17 cellular contexts compared by ENCODE assay signal in the genomic region with DNA sequence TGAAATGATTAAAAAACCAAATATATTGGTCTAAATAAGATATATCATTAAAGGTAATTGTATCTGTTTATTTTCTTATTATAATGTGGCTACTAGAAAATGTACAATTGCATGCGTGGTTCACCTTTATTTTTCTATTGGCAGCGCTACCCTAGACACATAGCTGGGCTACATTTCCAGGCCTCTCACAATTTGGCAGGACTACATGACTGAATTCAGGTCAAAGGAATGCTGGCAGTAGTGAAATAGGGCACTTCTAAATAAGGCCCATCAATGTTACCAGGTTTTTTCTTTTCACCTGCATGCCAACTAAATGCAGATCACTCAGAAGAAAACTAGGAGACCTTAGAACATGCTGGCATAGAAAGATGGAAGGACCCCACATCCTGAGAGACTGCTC.
DNase-seq lines count a peak whose midpoint lies in the region; ATAC-seq, FAIRE-seq and TF ChIP-seq lines count a peak whose summit lies in the region.
"Had no signal": no experiment of that assay in that cellular context is flagged by ENCODE, and none has a peak within 500 bp of the region (broad histone marks: within the 10 kb centered on the region; RNA-seq: fewer than 3 reads in every experiment).

No MANE protein-coding gene starts in this region.

- DNase-seq in Right ventricle myocardium superior = no peak
- no peak for DNase-seq in right atrium auricular region (ENCODE audit: low spot score)
- peak; percentile 14 for DNase-seq in astrocyte (ENCODE audit: low read depth)
- peak in 1 of 2 donors; percentile 12 for DNase-seq in heart right ventricle
- no peak for DNase-seq in thoracic aorta (ENCODE audit: low spot score)
- DNase-seq in activated CD4-positive, alpha-beta T cell treated with anti-CD3 and anti-CD28 coated beads, Interleukin-2, amount 50 U/mL, for 48 hours = no peak
- DNase-seq in MV-4-11 (lab: John Stamatoyannopoulos, UW) = no peak
- no peak for DNase-seq in esophagus squamous epithelium (lab: John Stamatoyannopoulos, UW)
- DNase-seq: 8988T; CD4-positive, alpha-beta memory T cell; DMS153; DMS79; GF-D8; GM23248 had no signal

- H3K27ac ChIP-seq in right atrium auricular region (no peak overlapping the region), astrocyte (ENCODE audit: low read depth, low read length) (no peak overlapping the region), heart right ventricle (no peak overlapping the region), thoracic aorta (no peak overlapping the region), esophagus squamous epithelium (no peak overlapping the region)
- H3K27ac ChIP-seq: BLaER1, GM23248 had no signal

- no peaks in the 10 kb centered on the region for H4K20me1 ChIP-seq in astrocyte (ENCODE audit: insufficient read depth, low read length)
- H4K20me1 ChIP-seq: BLaER1 had no signal

- TF ChIP-seq POLR2A in esophagus squamous epithelium (IDR thresholded peaks at IDR 0.05) = no peak

- no peaks in the 10 kb centered on the region for H3K36me3 Mint-ChIP-seq in astrocyte (ENCODE audit: low read depth, unreplicated experiment)
- H3K36me3 Mint-ChIP-seq: CD14-positive monocyte; CD4-positive, alpha-beta memory T cell had no signal

- no peak overlapping the region for H3K4me2 ChIP-seq in astrocyte (ENCODE audit: low read length)
- H3K4me2 ChIP-seq: BLaER1 had no signal

- no peaks in the 10 kb centered on the region for H3K36me3 ChIP-seq in right atrium auricular region
- no peaks in the 10 kb centered on the region for H3K36me3 ChIP-seq in astrocyte (ENCODE audit: insufficient read depth, low read length)
- no peaks in the 10 kb centered on the region for H3K36me3 ChIP-seq in heart right ventricle
- H3K36me3 ChIP-seq in thoracic aorta = no peaks in the 10 kb centered on the region
- H3K36me3 ChIP-seq in esophagus squamous epithelium = no peaks in the 10 kb centered on the region
- H3K36me3 ChIP-seq: BLaER1, HAP-1 had no signal

- peaks cover 7% of the 10 kb centered on the region for H3K4me1 Mint-ChIP-seq in astrocyte (ENCODE audit: low read depth, unreplicated experiment)
- H3K4me1 Mint-ChIP-seq: CD14-positive monocyte; CD4-positive, alpha-beta memory T cell had no signal

- FAIRE-seq in astrocyte (lab: Jason Lieb, UNC) = no peak

- H3K27me3 Mint-ChIP-seq in astrocyte (ENCODE audit: low read depth, unreplicated experiment) = no peaks in the 10 kb centered on the region
- H3K27me3 Mint-ChIP-seq: CD4-positive, alpha-beta memory T cell had no signal

- no peaks in the 10 kb centered on the region for H3K9me3 Mint-ChIP-seq in astrocyte (ENCODE audit: unreplicated experiment)

- H3K27me3 ChIP-seq in right atrium auricular region (no peaks in the 10 kb centered on the region), astrocyte (ENCODE audit: insufficient read depth, low read length) (no peaks in the 10 kb centered on the region), heart right ventricle (no peaks in the 10 kb centered on the region), thoracic aorta (replicated peaks; ENCODE audit: insufficient read depth) (no peaks in the 10 kb centered on the region), esophagus squamous epithelium (no peaks in the 10 kb centered on the region)
- H3K27me3 ChIP-seq: BLaER1 had no signal

- H3K9me3 ChIP-seq in right atrium auricular region = no peaks in the 10 kb centered on the region
- no peaks in the 10 kb centered on the region for H3K9me3 ChIP-seq in astrocyte (ENCODE audit: insufficient read depth, low read depth, low read length)
- peaks cover 0 to 6% (median 0%) of the 10 kb centered on the region in 11 donors for H3K9me3 ChIP-seq in heart right ventricle
- no peaks in the 10 kb centered on the region for H3K9me3 ChIP-seq in thoracic aorta
- no peaks in the 10 kb centered on the region for H3K9me3 ChIP-seq in esophagus squamous epithelium
- H3K9me3 ChIP-seq: BLaER1, HAP-1 had no signal

- H3K27ac Mint-ChIP-seq in astrocyte (ENCODE audit: unreplicated experiment) = no peak overlapping the region
- H3K27ac Mint-ChIP-seq: CD14-positive monocyte; CD4-positive, alpha-beta memory T cell had no signal

- ATAC-seq in Right ventricle myocardium superior (ENCODE audit: poor library complexity) = peak; percentile 92
- peak in 7 of 8 donors; percentile 69 to 90 (median 84) for ATAC-seq in heart right ventricle
- ATAC-seq in thoracic aorta (ENCODE audit: insufficient number of reproducible peaks, low FRiP score, low read depth) = peak; percentile 43

- no peak overlapping the region for H3K4me3 ChIP-seq in right atrium auricular region
- H3K4me3 ChIP-seq in astrocyte (ENCODE audit: insufficient read depth, low read depth, low read length) = no peak overlapping the region
- no peak overlapping the region for H3K4me3 ChIP-seq in heart right ventricle
- no peak overlapping the region for H3K4me3 ChIP-seq in thoracic aorta
- H3K4me3 ChIP-seq in esophagus squamous epithelium = no peak overlapping the region
- H3K4me3 ChIP-seq: BLaER1, GM23248, HAP-1 had no signal

- H2AFZ ChIP-seq in astrocyte (ENCODE audit: low read depth, low read length) = no peak overlapping the region
- H2AFZ ChIP-seq: GM23248 had no signal

- H3K4me1 ChIP-seq in right atrium auricular region (no peaks in the 10 kb centered on the region), astrocyte (ENCODE audit: insufficient read depth, low read length) (no peaks in the 10 kb centered on the region), heart right ventricle (peaks cover 0 to 7% (median 0%) of the 10 kb centered on the region in 9 donors), thoracic aorta (ENCODE audit: control insufficient read depth in 1 of 2, low read depth in 2 of 2) (peaks cover 0 to 7% of the 10 kb centered on the region in 2 donors), esophagus squamous epithelium (no peaks in the 10 kb centered on the region)
- H3K4me1 ChIP-seq: BLaER1, HAP-1 had no signal

- WGBS in heart right ventricle, 2 donors = 66 to 74% methylated on average over 2 of the region's 2 CpGs
- 78 to 92% methylated on average over 2 of the region's 2 CpGs for WGBS in esophagus squamous epithelium, 2 donors

- no peak overlapping the region for H3K4me3 Mint-ChIP-seq in astrocyte (ENCODE audit: unreplicated experiment)
- H3K4me3 Mint-ChIP-seq: CD14-positive monocyte; CD4-positive, alpha-beta memory T cell had no signal

- no peaks in the 10 kb centered on the region for H3K79me2 ChIP-seq in astrocyte (ENCODE audit: insufficient read depth, low read length)

- intact Hi-C loops in Right ventricle myocardium superior (cut with DNase I) (no loop called here), heart right ventricle (cut with DNase I) (no loop called here), esophagus squamous epithelium (cut with DNase I) (no loop called here)

- TF ChIP-seq CTCF in right atrium auricular region (IDR thresholded peaks at IDR 0.05) (no peak), astrocyte (IDR thresholded peaks at IDR 0.05; ENCODE audit: insufficient read depth, low read depth, low read length) (no peak), heart right ventricle (IDR thresholded peaks at IDR 0.05) (no peak), thoracic aorta (IDR thresholded peaks at IDR 0.05) (no peak), esophagus squamous epithelium (IDR thresholded peaks at IDR 0.05) (no peak)

- no peak overlapping the region for H3K9ac ChIP-seq in astrocyte (ENCODE audit: low read length)
- H3K9ac ChIP-seq: BLaER1, GM23248 had no signal
